ENCODE assay signal across 9 cellular contexts in genomic region chr1:86616871-86617270, GRCh38.
DNase-seq lines count a peak whose midpoint lies in the region; ATAC-seq and TF ChIP-seq lines count a peak whose summit lies in the region.
"Had no signal": no experiment of that assay in that cellular context is flagged by ENCODE, and none has a peak within 500 bp of the region (broad histone marks: within the 10 kb centered on the region; RNA-seq: fewer than 3 reads in every experiment).

No MANE protein-coding gene starts in this region.

- H3K9me3 Mint-ChIP-seq in activated CD8-positive, alpha-beta T cell treated with anti-CD3 and anti-CD28 coated beads for 36 hours = peaks cover 5% of the 10 kb centered on the region
- H3K9me3 Mint-ChIP-seq in activated CD8-positive, alpha-beta T cell treated with anti-CD3 and anti-CD28 coated beads, Interleukin-2, amount 10 ng/mL, durations not matched to agents 7 days and 5 days (ENCODE audit: insufficient read depth) = peaks cover 3% of the 10 kb centered on the region
- peaks cover 11% of the 10 kb centered on the region for H3K9me3 Mint-ChIP-seq in stimulated activated memory B cell treated with anti-CD40 and anti-IgM and Interleukin-4, amounts not matched to agents 10 μg/mL and 1 μg/mL and 100 μg/mL, for 72 hours

- peaks cover 4% of the 10 kb centered on the region for H3K27me3 Mint-ChIP-seq in activated CD8-positive, alpha-beta T cell treated with anti-CD3 and anti-CD28 coated beads for 36 hours
- H3K27me3 Mint-ChIP-seq in activated CD8-positive, alpha-beta T cell treated with anti-CD3 and anti-CD28 coated beads, Interleukin-2, amount 10 ng/mL, durations not matched to agents 7 days and 5 days (ENCODE audit: low read depth) = no peaks in the 10 kb centered on the region
- no peaks in the 10 kb centered on the region for H3K27me3 Mint-ChIP-seq in stimulated activated memory B cell treated with anti-CD40 and anti-IgM and Interleukin-4, amounts not matched to agents 10 μg/mL and 1 μg/mL and 100 μg/mL, for 72 hours

- H3K36me3 Mint-ChIP-seq in activated CD8-positive, alpha-beta T cell treated with anti-CD3 and anti-CD28 coated beads for 36 hours (ENCODE audit: low read depth) = no peaks in the 10 kb centered on the region
- no peaks in the 10 kb centered on the region for H3K36me3 Mint-ChIP-seq in activated CD8-positive, alpha-beta T cell treated with anti-CD3 and anti-CD28 coated beads, Interleukin-2, amount 10 ng/mL, durations not matched to agents 7 days and 5 days (ENCODE audit: low read depth)
- H3K36me3 Mint-ChIP-seq in stimulated activated memory B cell treated with anti-CD40 and anti-IgM and Interleukin-4, amounts not matched to agents 10 μg/mL and 1 μg/mL and 100 μg/mL, for 72 hours = peaks cover 21% of the 10 kb centered on the region

- DNase-seq in activated CD8-positive, alpha-beta T cell treated with anti-CD3 and anti-CD28 coated beads for 36 hours = peak; percentile 27
- DNase-seq in activated CD8-positive, alpha-beta T cell treated with anti-CD3 and anti-CD28 coated beads, Interleukin-2, amount 10 ng/mL, durations not matched to agents 7 days and 5 days = no peak
- DNase-seq in SIG-M5 (lab: John Stamatoyannopoulos, UW) (peak; percentile 80), AG08395 (ENCODE audit: low spot score) (no peak), NCI-H1105 (lab: John Stamatoyannopoulos, UW) (no peak)
- DNase-seq in activated naive CD4-positive, alpha-beta T cell treated with Interleukin-2 at 50 U/mL for 16 hours = no peak

- TF ChIP-seq CTCF in activated CD8-positive, alpha-beta T cell treated with anti-CD3 and anti-CD28 coated beads for 36 hours (IDR thresholded peaks at IDR 0.05) = no peak

- CTCF ChIA-PET in activated CD8-positive, alpha-beta T cell treated with anti-CD3 and anti-CD28 coated beads for 36 hours (lab: Charles Lee) = no interaction called here
- CTCF ChIA-PET in activated CD8-positive, alpha-beta T cell treated with anti-CD3 and anti-CD28 coated beads, Interleukin-2, amount 10 ng/mL, durations not matched to agents 7 days and 5 days (lab: Charles Lee) = no interaction called here

- peaks cover 5% of the 10 kb centered on the region for H3K4me1 Mint-ChIP-seq in activated CD8-positive, alpha-beta T cell treated with anti-CD3 and anti-CD28 coated beads for 36 hours (ENCODE audit: low read depth)
- H3K4me1 Mint-ChIP-seq in activated CD8-positive, alpha-beta T cell treated with anti-CD3 and anti-CD28 coated beads, Interleukin-2, amount 10 ng/mL, durations not matched to agents 7 days and 5 days (ENCODE audit: low read depth) = peaks cover 3% of the 10 kb centered on the region
- H3K4me1 Mint-ChIP-seq in stimulated activated memory B cell treated with anti-CD40 and anti-IgM and Interleukin-4, amounts not matched to agents 10 μg/mL and 1 μg/mL and 100 μg/mL, for 72 hours = peaks cover 16% of the 10 kb centered on the region

- POLR2A ChIA-PET in activated CD8-positive, alpha-beta T cell treated with anti-CD3 and anti-CD28 coated beads for 36 hours (lab: Charles Lee) = no interaction called here
- POLR2A ChIA-PET in activated CD8-positive, alpha-beta T cell treated with anti-CD3 and anti-CD28 coated beads, Interleukin-2, amount 10 ng/mL, durations not matched to agents 7 days and 5 days (lab: Charles Lee) = no interaction called here

- no peak overlapping the region for H3K27ac Mint-ChIP-seq in activated CD8-positive, alpha-beta T cell treated with anti-CD3 and anti-CD28 coated beads for 36 hours
- H3K27ac Mint-ChIP-seq in activated CD8-positive, alpha-beta T cell treated with anti-CD3 and anti-CD28 coated beads, Interleukin-2, amount 10 ng/mL, durations not matched to agents 7 days and 5 days = no peak overlapping the region
- H3K27ac Mint-ChIP-seq in stimulated activated memory B cell treated with anti-CD40 and anti-IgM and Interleukin-4, amounts not matched to agents 10 μg/mL and 1 μg/mL and 100 μg/mL, for 72 hours = peak overlapping the region; percentile 10

- peak; percentile 93 for ATAC-seq in activated CD8-positive, alpha-beta T cell treated with anti-CD3 and anti-CD28 coated beads for 36 hours
- ATAC-seq in activated CD8-positive, alpha-beta T cell treated with anti-CD3 and anti-CD28 coated beads, Interleukin-2, amount 10 ng/mL, durations not matched to agents 7 days and 5 days = no peak
- ATAC-seq in HG03045 (IDR thresholded peaks at IDR 0.05; ENCODE audit: unreplicated experiment) = peak; percentile 94
- ATAC-seq in stimulated activated memory B cell treated with anti-CD40 and anti-IgM and Interleukin-4, amounts not matched to agents 10 μg/mL and 1 μg/mL and 100 μg/mL, for 72 hours = peak; percentile 100
- ATAC-seq: A549 had no signal

- H3K4me3 Mint-ChIP-seq in activated CD8-positive, alpha-beta T cell treated with anti-CD3 and anti-CD28 coated beads for 36 hours = no peak overlapping the region
- H3K4me3 Mint-ChIP-seq in activated CD8-positive, alpha-beta T cell treated with anti-CD3 and anti-CD28 coated beads, Interleukin-2, amount 10 ng/mL, durations not matched to agents 7 days and 5 days = no peak overlapping the region
- no peak overlapping the region for H3K4me3 Mint-ChIP-seq in stimulated activated memory B cell treated with anti-CD40 and anti-IgM and Interleukin-4, amounts not matched to agents 10 μg/mL and 1 μg/mL and 100 μg/mL, for 72 hours

- intact Hi-C loops in activated CD8-positive, alpha-beta T cell treated with anti-CD3 and anti-CD28 coated beads for 36 hours (cut with micrococcal nuclease) = no loop called here

Comparison
In these comparisons a context has a peak if more than half of its experiments do, and no peak if none do; other contexts are left out.
1. DNase-seq: peak in activated CD8-positive, alpha-beta T cell treated with anti-CD3 and anti-CD28 coated beads for 36 hours (single experiment) and SIG-M5 (single experiment); none in activated CD8-positive, alpha-beta T cell treated with anti-CD3 and anti-CD28 coated beads, Interleukin-2, amount 10 ng/mL, durations not matched to agents 7 days and 5 days (single experiment), AG08395 (single experiment), activated naive CD4-positive, alpha-beta T cell treated with Interleukin-2 at 50 U/mL for 16 hours (single experiment) and NCI-H1105 (single experiment).